2 cellular contexts compared by ENCODE assay signal in the genomic region with DNA sequence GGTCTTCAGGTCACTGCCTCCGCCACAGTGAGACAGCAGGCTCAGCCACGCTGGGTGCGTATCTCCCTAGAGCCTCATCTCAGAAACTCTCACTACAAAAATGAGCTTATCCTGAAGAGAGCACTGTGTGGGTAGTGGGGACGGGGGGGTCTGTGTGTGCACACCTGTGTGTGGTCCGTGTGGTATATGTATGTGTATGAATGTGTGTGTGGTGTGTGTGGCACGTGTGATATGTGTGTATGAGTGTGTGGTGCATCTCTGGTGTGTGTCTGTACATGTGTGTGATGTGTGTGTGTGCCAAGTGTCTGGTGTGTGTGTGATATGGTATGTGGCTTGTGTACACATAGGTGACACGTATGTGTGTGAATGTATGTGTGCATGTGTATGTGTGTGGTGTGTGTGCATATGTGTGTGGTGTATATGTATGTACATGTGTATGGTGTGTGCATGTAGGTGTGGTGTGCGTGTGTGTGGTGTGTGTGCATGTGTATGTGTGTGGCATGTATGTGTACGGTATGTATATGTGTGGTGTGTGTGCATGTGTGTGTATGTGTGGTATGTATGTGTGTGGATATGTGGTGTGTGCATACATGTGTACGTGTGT.
TF ChIP-seq lines count a peak whose summit lies in the region.

No MANE protein-coding gene starts in this region.

TF ChIP-seq in GM12878, 131 proteins besides CTCF, POLR2A, EP300 and RAD21:
- 0 out of 2 replicates have a peak, but pooled peaks have one; percentile 32 for TF ChIP-seq FOXK2 (IDR thresholded peaks at IDR 0.05)
- TF ChIP-seq, protein P1, sequence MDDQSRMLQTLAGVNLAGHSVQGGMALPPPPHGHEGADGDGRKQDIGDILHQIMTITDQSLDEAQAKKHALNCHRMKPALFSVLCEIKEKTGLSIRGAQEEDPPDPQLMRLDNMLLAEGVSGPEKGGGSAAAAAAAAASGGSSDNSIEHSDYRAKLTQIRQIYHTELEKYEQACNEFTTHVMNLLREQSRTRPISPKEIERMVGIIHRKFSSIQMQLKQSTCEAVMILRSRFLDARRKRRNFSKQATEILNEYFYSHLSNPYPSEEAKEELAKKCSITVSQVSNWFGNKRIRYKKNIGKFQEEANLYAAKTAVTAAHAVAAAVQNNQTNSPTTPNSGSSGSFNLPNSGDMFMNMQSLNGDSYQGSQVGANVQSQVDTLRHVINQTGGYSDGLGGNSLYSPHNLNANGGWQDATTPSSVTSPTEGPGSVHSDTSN (IDR thresholded peaks at IDR 0.05; ENCODE audit: insufficient replicate concordance, low read depth, low read length), result no peak

TF ChIP-seq in HepG2, 621 proteins besides CTCF, POLR2A, EP300 and RAD21 (continues in another document):
- TF ChIP-seq ZNF546 (CRISPR knock-in tag; conservative IDR thresholded peaks at IDR 0.05), result no peak
- TF ChIP-seq, protein P2, sequence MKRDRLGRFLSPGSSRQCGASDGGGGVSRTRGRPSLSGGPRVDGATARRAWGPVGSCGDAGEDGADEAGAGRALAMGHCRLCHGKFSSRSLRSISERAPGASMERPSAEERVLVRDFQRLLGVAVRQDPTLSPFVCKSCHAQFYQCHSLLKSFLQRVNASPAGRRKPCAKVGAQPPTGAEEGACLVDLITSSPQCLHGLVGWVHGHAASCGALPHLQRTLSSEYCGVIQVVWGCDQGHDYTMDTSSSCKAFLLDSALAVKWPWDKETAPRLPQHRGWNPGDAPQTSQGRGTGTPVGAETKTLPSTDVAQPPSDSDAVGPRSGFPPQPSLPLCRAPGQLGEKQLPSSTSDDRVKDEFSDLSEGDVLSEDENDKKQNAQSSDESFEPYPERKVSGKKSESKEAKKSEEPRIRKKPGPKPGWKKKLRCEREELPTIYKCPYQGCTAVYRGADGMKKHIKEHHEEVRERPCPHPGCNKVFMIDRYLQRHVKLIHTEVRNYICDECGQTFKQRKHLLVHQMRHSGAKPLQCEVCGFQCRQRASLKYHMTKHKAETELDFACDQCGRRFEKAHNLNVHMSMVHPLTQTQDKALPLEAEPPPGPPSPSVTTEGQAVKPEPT (CRISPR knock-in tag; IDR thresholded peaks at IDR 0.05; ENCODE audit: low read depth), result no peak
- 0 out of 2 replicates have a peak, but pooled peaks have one; percentile 35 for TF ChIP-seq NONO (IDR thresholded peaks at IDR 0.05)
- TF ChIP-seq NONO (CRISPR knock-in tag; conservative IDR thresholded peaks at IDR 0.05), result no peak
- TF ChIP-seq ZNF569 (CRISPR knock-in tag; IDR thresholded peaks at IDR 0.05; ENCODE audit: borderline replicate concordance), result no peak
- TF ChIP-seq, protein P3, sequence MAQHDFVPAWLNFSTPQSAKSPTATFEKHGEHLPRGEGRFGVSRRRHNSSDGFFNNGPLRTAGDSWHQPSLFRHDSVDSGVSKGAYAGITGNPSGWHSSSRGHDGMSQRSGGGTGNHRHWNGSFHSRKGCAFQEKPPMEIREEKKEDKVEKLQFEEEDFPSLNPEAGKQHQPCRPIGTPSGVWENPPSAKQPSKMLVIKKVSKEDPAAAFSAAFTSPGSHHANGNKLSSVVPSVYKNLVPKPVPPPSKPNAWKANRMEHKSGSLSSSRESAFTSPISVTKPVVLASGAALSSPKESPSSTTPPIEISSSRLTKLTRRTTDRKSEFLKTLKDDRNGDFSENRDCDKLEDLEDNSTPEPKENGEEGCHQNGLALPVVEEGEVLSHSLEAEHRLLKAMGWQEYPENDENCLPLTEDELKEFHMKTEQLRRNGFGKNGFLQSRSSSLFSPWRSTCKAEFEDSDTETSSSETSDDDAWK (CRISPR knock-in tag; IDR thresholded peaks at IDR 0.05), result no peak
- TF ChIP-seq, protein P4, sequence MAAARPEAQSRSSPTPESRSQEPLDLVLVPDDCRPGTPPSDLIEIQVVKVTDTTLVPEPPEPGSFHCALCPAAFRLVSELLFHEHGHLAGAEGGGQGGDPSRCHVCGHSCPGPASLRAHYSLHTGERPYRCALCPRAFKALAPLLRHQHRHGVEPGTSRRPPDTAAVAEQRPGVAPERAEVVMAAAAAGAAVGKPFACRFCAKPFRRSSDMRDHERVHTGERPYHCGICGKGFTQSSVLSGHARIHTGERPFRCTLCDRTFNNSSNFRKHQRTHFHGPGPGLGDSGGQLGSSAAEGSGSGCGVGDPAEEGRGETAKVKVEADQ (CRISPR knock-in tag; IDR thresholded peaks at IDR 0.05; ENCODE audit: borderline replicate concordance), result no peak
- no peak for TF ChIP-seq FOSL2 (CRISPR knock-in tag; IDR thresholded peaks at IDR 0.05)
- no peak for TF ChIP-seq GATAD2A (CRISPR knock-in tag; IDR thresholded peaks at IDR 0.05)
- TF ChIP-seq EEA1 (CRISPR knock-in tag; IDR thresholded peaks at IDR 0.05; ENCODE audit: borderline replicate concordance), result no peak
- TF ChIP-seq AGO1 (IDR thresholded peaks at IDR 0.05; ENCODE audit: low read depth, low read length, poor library complexity, severe bottlenecking), result no peak
- no peak for TF ChIP-seq KDM6A (CRISPR knock-in tag; IDR thresholded peaks at IDR 0.05; ENCODE audit: low read depth)
- TF ChIP-seq, protein P5, sequence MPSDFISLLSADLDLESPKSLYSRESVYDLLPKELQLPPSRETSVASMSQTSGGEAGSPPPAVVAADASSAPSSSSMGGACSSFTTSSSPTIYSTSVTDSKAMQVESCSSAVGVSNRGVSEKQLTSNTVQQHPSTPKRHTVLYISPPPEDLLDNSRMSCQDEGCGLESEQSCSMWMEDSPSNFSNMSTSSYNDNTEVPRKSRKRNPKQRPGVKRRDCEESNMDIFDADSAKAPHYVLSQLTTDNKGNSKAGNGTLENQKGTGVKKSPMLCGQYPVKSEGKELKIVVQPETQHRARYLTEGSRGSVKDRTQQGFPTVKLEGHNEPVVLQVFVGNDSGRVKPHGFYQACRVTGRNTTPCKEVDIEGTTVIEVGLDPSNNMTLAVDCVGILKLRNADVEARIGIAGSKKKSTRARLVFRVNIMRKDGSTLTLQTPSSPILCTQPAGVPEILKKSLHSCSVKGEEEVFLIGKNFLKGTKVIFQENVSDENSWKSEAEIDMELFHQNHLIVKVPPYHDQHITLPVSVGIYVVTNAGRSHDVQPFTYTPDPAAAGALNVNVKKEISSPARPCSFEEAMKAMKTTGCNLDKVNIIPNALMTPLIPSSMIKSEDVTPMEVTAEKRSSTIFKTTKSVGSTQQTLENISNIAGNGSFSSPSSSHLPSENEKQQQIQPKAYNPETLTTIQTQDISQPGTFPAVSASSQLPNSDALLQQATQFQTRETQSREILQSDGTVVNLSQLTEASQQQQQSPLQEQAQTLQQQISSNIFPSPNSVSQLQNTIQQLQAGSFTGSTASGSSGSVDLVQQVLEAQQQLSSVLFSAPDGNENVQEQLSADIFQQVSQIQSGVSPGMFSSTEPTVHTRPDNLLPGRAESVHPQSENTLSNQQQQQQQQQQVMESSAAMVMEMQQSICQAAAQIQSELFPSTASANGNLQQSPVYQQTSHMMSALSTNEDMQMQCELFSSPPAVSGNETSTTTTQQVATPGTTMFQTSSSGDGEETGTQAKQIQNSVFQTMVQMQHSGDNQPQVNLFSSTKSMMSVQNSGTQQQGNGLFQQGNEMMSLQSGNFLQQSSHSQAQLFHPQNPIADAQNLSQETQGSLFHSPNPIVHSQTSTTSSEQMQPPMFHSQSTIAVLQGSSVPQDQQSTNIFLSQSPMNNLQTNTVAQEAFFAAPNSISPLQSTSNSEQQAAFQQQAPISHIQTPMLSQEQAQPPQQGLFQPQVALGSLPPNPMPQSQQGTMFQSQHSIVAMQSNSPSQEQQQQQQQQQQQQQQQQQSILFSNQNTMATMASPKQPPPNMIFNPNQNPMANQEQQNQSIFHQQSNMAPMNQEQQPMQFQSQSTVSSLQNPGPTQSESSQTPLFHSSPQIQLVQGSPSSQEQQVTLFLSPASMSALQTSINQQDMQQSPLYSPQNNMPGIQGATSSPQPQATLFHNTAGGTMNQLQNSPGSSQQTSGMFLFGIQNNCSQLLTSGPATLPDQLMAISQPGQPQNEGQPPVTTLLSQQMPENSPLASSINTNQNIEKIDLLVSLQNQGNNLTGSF (CRISPR knock-in tag; IDR thresholded peaks at IDR 0.05), result no peak
- TF ChIP-seq PRPF4 (IDR thresholded peaks at IDR 0.05; ENCODE audit: low read depth, low read length, poor library complexity, severe bottlenecking), result no peak
- no peak for TF ChIP-seq ZNF468 (CRISPR knock-in tag; IDR thresholded peaks at IDR 0.05)
- TF ChIP-seq, protein P6, sequence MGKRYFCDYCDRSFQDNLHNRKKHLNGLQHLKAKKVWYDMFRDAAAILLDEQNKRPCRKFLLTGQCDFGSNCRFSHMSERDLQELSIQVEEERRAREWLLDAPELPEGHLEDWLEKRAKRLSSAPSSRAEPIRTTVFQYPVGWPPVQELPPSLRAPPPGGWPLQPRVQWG (CRISPR knock-in tag; IDR thresholded peaks at IDR 0.05; ENCODE audit: borderline replicate concordance, low read depth), result no peak
- TF ChIP-seq, protein P7, sequence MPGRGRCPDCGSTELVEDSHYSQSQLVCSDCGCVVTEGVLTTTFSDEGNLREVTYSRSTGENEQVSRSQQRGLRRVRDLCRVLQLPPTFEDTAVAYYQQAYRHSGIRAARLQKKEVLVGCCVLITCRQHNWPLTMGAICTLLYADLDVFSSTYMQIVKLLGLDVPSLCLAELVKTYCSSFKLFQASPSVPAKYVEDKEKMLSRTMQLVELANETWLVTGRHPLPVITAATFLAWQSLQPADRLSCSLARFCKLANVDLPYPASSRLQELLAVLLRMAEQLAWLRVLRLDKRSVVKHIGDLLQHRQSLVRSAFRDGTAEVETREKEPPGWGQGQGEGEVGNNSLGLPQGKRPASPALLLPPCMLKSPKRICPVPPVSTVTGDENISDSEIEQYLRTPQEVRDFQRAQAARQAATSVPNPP (CRISPR knock-in tag; IDR thresholded peaks at IDR 0.05), result no peak
- TF ChIP-seq, protein P8, sequence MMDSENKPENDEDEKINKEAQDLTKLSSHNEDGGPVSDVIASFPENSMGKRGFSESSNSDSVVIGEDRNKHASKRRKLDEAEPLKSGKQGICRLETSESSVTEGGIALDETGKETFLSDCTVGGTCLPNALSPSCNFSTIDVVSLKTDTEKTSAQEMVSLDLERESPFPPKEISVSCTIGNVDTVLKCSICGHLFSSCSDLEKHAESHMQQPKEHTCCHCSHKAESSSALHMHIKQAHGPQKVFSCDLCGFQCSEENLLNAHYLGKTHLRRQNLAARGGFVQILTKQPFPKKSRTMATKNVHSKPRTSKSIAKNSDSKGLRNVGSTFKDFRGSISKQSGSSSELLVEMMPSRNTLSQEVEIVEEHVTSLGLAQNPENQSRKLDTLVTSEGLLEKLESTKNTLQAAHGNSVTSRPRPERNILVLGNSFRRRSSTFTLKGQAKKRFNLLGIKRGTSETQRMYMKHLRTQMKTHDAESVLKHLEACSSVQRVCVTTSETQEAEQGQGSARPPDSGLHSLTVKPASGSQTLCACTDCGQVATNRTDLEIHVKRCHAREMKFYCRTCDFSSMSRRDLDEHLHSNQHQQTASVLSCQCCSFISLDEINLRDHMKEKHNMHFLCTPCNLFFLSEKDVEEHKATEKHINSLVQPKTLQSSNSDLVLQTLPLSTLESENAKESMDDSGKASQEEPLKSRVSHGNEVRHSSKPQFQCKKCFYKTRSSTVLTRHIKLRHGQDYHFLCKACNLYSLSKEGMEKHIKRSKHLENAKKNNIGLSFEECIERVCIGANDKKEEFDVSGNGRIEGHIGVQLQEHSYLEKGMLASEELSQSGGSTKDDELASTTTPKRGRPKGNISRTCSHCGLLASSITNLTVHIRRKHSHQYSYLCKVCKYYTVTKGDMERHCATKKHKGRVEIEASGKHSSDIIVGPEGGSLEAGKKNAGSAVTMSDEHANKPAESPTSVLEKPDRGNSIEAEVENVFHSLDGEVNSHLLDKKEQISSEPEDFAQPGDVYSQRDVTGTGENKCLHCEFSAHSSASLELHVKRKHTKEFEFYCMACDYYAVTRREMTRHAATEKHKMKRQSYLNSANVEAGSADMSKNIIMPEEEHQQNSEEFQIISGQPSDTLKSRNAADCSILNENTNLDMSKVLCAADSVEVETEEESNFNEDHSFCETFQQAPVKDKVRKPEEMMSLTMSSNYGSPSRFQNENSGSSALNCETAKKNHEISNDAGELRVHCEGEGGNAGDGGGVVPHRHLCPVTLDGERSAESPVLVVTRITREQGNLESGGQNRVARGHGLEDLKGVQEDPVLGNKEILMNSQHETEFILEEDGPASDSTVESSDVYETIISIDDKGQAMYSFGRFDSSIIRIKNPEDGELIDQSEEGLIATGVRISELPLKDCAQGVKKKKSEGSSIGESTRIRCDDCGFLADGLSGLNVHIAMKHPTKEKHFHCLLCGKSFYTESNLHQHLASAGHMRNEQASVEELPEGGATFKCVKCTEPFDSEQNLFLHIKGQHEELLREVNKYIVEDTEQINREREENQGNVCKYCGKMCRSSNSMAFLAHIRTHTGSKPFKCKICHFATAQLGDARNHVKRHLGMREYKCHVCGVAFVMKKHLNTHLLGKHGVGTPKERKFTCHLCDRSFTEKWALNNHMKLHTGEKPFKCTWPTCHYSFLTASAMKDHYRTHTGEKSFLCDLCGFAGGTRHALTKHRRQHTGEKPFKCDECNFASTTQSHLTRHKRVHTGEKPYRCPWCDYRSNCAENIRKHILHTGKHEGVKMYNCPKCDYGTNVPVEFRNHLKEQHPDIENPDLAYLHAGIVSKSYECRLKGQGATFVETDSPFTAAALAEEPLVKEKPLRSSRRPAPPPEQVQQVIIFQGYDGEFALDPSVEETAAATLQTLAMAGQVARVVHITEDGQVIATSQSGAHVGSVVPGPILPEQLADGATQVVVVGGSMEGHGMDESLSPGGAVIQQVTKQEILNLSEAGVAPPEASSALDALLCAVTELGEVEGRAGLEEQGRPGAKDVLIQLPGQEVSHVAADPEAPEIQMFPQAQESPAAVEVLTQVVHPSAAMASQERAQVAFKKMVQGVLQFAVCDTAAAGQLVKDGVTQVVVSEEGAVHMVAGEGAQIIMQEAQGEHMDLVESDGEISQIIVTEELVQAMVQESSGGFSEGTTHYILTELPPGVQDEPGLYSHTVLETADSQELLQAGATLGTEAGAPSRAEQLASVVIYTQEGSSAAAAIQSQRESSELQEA (CRISPR knock-in tag; IDR thresholded peaks at IDR 0.05; ENCODE audit: not compliant biosample characterization), result no peak
- TF ChIP-seq NFE2 (CRISPR knock-in tag; IDR thresholded peaks at IDR 0.05), result no peak
- TF ChIP-seq, protein P9, sequence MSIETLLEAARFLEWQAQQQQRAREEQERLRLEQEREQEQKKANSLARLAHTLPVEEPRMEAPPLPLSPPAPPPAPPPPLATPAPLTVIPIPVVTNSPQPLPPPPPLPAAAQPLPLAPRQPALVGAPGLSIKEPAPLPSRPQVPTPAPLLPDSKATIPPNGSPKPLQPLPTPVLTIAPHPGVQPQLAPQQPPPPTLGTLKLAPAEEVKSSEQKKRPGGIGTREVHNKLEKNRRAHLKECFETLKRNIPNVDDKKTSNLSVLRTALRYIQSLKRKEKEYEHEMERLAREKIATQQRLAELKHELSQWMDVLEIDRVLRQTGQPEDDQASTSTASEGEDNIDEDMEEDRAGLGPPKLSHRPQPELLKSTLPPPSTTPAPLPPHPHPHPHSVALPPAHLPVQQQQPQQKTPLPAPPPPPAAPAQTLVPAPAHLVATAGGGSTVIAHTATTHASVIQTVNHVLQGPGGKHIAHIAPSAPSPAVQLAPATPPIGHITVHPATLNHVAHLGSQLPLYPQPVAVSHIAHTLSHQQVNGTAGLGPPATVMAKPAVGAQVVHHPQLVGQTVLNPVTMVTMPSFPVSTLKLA (IDR thresholded peaks at IDR 0.05), result peak; percentile 76
- TF ChIP-seq, protein P10, sequence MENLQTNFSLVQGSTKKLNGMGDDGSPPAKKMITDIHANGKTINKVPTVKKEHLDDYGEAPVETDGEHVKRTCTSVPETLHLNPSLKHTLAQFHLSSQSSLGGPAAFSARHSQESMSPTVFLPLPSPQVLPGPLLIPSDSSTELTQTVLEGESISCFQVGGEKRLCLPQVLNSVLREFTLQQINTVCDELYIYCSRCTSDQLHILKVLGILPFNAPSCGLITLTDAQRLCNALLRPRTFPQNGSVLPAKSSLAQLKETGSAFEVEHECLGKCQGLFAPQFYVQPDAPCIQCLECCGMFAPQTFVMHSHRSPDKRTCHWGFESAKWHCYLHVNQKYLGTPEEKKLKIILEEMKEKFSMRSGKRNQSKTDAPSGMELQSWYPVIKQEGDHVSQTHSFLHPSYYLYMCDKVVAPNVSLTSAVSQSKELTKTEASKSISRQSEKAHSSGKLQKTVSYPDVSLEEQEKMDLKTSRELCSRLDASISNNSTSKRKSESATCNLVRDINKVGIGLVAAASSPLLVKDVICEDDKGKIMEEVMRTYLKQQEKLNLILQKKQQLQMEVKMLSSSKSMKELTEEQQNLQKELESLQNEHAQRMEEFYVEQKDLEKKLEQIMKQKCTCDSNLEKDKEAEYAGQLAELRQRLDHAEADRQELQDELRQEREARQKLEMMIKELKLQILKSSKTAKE (CRISPR knock-in tag; IDR thresholded peaks at IDR 0.05; ENCODE audit: borderline replicate concordance), result no peak; the same call in 1 of the 2 replicates
- TF ChIP-seq RFXANK (CRISPR knock-in tag; IDR thresholded peaks at IDR 0.05), result no peak
